In genomic region chr11:58561394-58562102, GRCh38 we compare ENCODE assay signal across 14 cellular contexts. TPM values are rescaled to one million over a fixed set of nuclear protein-coding genes. Genes with fewer than 3 reads are reported as not detected.
DNase-seq lines count a peak whose midpoint lies in the region; ATAC-seq, FAIRE-seq and TF ChIP-seq lines count a peak whose summit lies in the region.
"Had no signal": no experiment of that assay in that cellular context is flagged by ENCODE, and none has a peak within 500 bp of the region (broad histone marks: within the 10 kb centered on the region; RNA-seq: fewer than 3 reads in every experiment).

No MANE protein-coding gene starts in this region.

- H3K27ac Mint-ChIP-seq in CD4-positive, alpha-beta memory T cell = peak overlapping the region; percentile 38 to 79 (median 71)
- H3K27ac Mint-ChIP-seq: mesothelial cell of epicardium had no signal

- peak overlapping the region; percentile 15 for H3K27ac ChIP-seq in CD4-positive, alpha-beta memory T cell (ENCODE audit: low read depth, low read length)
- H3K27ac ChIP-seq in MM.1S (ENCODE audit: low read length) (peak overlapping the region; percentile 97), iPS-20b (ENCODE audit: low read length) (no peak overlapping the region), pancreas (peak overlapping the region in 2 of 4 donors; percentile 53 to 62)

- intact Hi-C loops in CD4-positive, alpha-beta memory T cell (cut with micrococcal nuclease) = loop anchor here (2.0 to 10.0 kb wide), 2 partner anchors 15 to 53 kb away; no protein-coding TSS in a partner anchor
- intact Hi-C loops in pancreas (cut with DNase I) = no loop called here
- intact Hi-C loops in Right ventricle myocardium inferior (cut with DNase I) = loop anchor here (10.0 kb wide), 1 partner anchor 233 kb away; no protein-coding TSS in a partner anchor

- peaks cover 72% of the 10 kb centered on the region for H3K4me1 ChIP-seq in CD4-positive, alpha-beta memory T cell (ENCODE audit: insufficient read depth, low read length)
- peaks cover 47% of the 10 kb centered on the region for H3K4me1 ChIP-seq in MM.1S (ENCODE audit: low read length)
- H3K4me1 ChIP-seq in iPS-20b (ENCODE audit: insufficient read depth, low read length) = no peaks in the 10 kb centered on the region
- peaks cover 0 to 35% (median 30%) of the 10 kb centered on the region in 3 donors for H3K4me1 ChIP-seq in pancreas

- H3K79me2 ChIP-seq in MM.1S (ENCODE audit: low read length) = peaks cover 94% of the 10 kb centered on the region

- H3K36me3 Mint-ChIP-seq in CD4-positive, alpha-beta memory T cell = peaks cover 30 to 56% of the 10 kb centered on the region in 2 donors
- H3K36me3 Mint-ChIP-seq: mesothelial cell of epicardium had no signal

- peak overlapping the region in 3 of 8 donors; percentile 11 to 33 (median 28) for H3K4me3 Mint-ChIP-seq in CD4-positive, alpha-beta memory T cell
- H3K4me3 Mint-ChIP-seq: activated naive CD4-positive, alpha-beta T cell treated with anti-CD3 and anti-CD28 coated beads, Interleukin-2, amount 10 ng/mL, durations not matched to agents 7 days and 5 days; mesothelial cell of epicardium had no signal

- TF ChIP-seq CTCF in MM.1S (IDR thresholded peaks at IDR 0.05; ENCODE audit: low read length) (no peak), pancreas (IDR thresholded peaks at IDR 0.05) (no peak)

- H3K9ac ChIP-seq in MM.1S (ENCODE audit: low read length) (peak overlapping the region; percentile 13; the same call in 1 of the 2 replicates), iPS-20b (ENCODE audit: low read depth, low read length) (peak overlapping the region; percentile 35; the same call in 1 of the 2 replicates)

- POLR2A ChIA-PET in CD4-positive, alpha-beta memory T cell (lab: Charles Lee; ENCODE audit: partially characterized antibody) = interaction anchor here (0.6 to 1.7 kb wide), 5 partner anchors 9 to 18 kb away, joined by 3 to 6 read pairs (median 4); no protein-coding TSS in a partner anchor

- H3K9me3 ChIP-seq in CD4-positive, alpha-beta memory T cell (ENCODE audit: control insufficient read depth in 1 of 2, low read length in 2 of 2) = no peaks in the 10 kb centered on the region
- H3K9me3 ChIP-seq in MM.1S (replicated peaks; ENCODE audit: insufficient read depth, low read length) (no peaks in the 10 kb centered on the region), iPS-20b (ENCODE audit: insufficient read depth, low read depth, low read length) (no peaks in the 10 kb centered on the region; the same call in 1 of the 2 replicates), pancreas (no peaks in the 10 kb centered on the region)

- FAIRE-seq in pancreas (lab: Jason Lieb, UNC) = no peak
- FAIRE-seq: H54 had no signal

- no peak overlapping the region for H3K4me3 ChIP-seq in CD4-positive, alpha-beta memory T cell (ENCODE audit: low read length in 2 of 2)
- H3K4me3 ChIP-seq in MM.1S (ENCODE audit: low read length) = no peak overlapping the region
- H3K4me3 ChIP-seq in iPS-20b (ENCODE audit: low read length) = no peak overlapping the region
- no peak overlapping the region for H3K4me3 ChIP-seq in pancreas

- H3K4me2 ChIP-seq in MM.1S (ENCODE audit: low read depth, low read length) = peak overlapping the region; percentile 59; the same call in 1 of the 2 replicates

- ATAC-seq in pancreas = peak; percentile 67 to 80 (median 74)
- ATAC-seq in Right ventricle myocardium inferior = no peak

- CTCF ChIA-PET in CD4-positive, alpha-beta memory T cell (lab: Charles Lee; ENCODE audit: partially characterized antibody) = interaction anchor here (0.9 to 9.4 kb wide), 4 partner anchors 17 to 37 kb away, joined by 4 to 187 read pairs (median 11); partner anchors contain the start of genes LPXN and ZFP91

- WGBS in pancreas, 2 donors = 16 to 27% methylated on average over 2 of the region's 2 CpGs

- no peak overlapping the region for H2AFZ ChIP-seq in MM.1S (ENCODE audit: low read length)

- peaks cover 34% of the 10 kb centered on the region for H3F3A ChIP-seq in MM.1S (ENCODE audit: insufficient read depth, low read length)

- H3K9me2 ChIP-seq in MM.1S (replicated peaks; ENCODE audit: insufficient read depth, low read length) = no peaks in the 10 kb centered on the region

- no peaks in the 10 kb centered on the region for H3K9me3 Mint-ChIP-seq in CD4-positive, alpha-beta memory T cell
- H3K9me3 Mint-ChIP-seq: activated naive CD4-positive, alpha-beta T cell treated with anti-CD3 and anti-CD28 coated beads, Interleukin-2, amount 10 ng/mL, durations not matched to agents 7 days and 5 days; mesothelial cell of epicardium had no signal

- H4K20me1 ChIP-seq in MM.1S (ENCODE audit: insufficient read depth, low read length) = peaks cover 19% of the 10 kb centered on the region; the same call in 1 of the 2 replicates

- H3K4me1 Mint-ChIP-seq in CD4-positive, alpha-beta memory T cell = peaks cover 48 to 78% (median 53%) of the 10 kb centered on the region in 4 donors
- H3K4me1 Mint-ChIP-seq: mesothelial cell of epicardium had no signal

- no peak for DNase-seq in CD4-positive, alpha-beta memory T cell
- no peak for DNase-seq in MM.1S
- no peak for DNase-seq in pancreas
- no peak for DNase-seq in Right ventricle myocardium inferior (ENCODE audit: missing footprints)
- DNase-seq in NCI-H2171 (lab: John Stamatoyannopoulos, UW) = no peak
- no peak for DNase-seq in effector CD8-positive, alpha-beta T cell (lab: John Stamatoyannopoulos, UW)
- DNase-seq: activated naive CD4-positive, alpha-beta T cell treated with anti-CD3 and anti-CD28 coated beads, Interleukin-2, amount 10 ng/mL, durations not matched to agents 7 days and 5 days; Kasumi-1; NCI-H2029 treated with DMSO at 0.1 percent for 48 hours; NK-92 treated with Interleukin-12 subunit alpha and Interleukin-12 subunit beta, amount 100 ng/mL, for 24 hours had no signal

- H3K36me3 ChIP-seq in CD4-positive, alpha-beta memory T cell (ENCODE audit: insufficient read depth, low read length) = peaks cover 12% of the 10 kb centered on the region
- H3K36me3 ChIP-seq in MM.1S (replicated peaks; ENCODE audit: insufficient read depth, low read length) = peaks cover 19% of the 10 kb centered on the region; the same call in 1 of the 2 replicates
- no peaks in the 10 kb centered on the region for H3K36me3 ChIP-seq in iPS-20b (ENCODE audit: insufficient read depth, low read depth, low read length)
- no peaks in the 10 kb centered on the region for H3K36me3 ChIP-seq in pancreas

- H3K27me3 ChIP-seq in CD4-positive, alpha-beta memory T cell (ENCODE audit: insufficient read depth, low read length) = no peaks in the 10 kb centered on the region
- H3K27me3 ChIP-seq in MM.1S (replicated peaks; ENCODE audit: insufficient read depth, low read length) (no peaks in the 10 kb centered on the region), iPS-20b (ENCODE audit: insufficient read depth, low read length) (no peaks in the 10 kb centered on the region), pancreas (no peaks in the 10 kb centered on the region)

- no peaks in the 10 kb centered on the region for H3K27me3 Mint-ChIP-seq in CD4-positive, alpha-beta memory T cell
- H3K27me3 Mint-ChIP-seq: activated naive CD4-positive, alpha-beta T cell treated with anti-CD3 and anti-CD28 coated beads, Interleukin-2, amount 10 ng/mL, durations not matched to agents 7 days and 5 days had no signal

RNA-seq across cellular contexts. Expression of gene LPXN, which starts 14.1 kb away (rescaled TPM):
- total RNA-seq in CD4-positive, alpha-beta memory T cell = 100 to 1,000 TPM; 138 to 147 TPM
- polyA plus RNA-seq in CD4-positive, alpha-beta memory T cell = 100 to 1,000 TPM; 251 to 281 TPM
- total RNA-seq in pancreas (10 to 100 TPM in 1 of 6 donors, 1 to 10 TPM in 5; 3.2 to 10.4 (median 5.5) TPM), Right ventricle myocardium inferior (3.9 TPM)
- 1 to 10 TPM; 4.6 to 5.1 TPM for polyA plus RNA-seq in pancreas

RNA-seq across cellular contexts. Expression of gene ZFP91, which starts 17.3 kb away (rescaled TPM):
- total RNA-seq in CD4-positive, alpha-beta memory T cell = 10 to 100 TPM; 38.0 to 38.4 TPM
- polyA plus RNA-seq in CD4-positive, alpha-beta memory T cell = 1 to 10 TPM; 3.8 to 7.3 TPM
- total RNA-seq in pancreas = 10 to 100 TPM; 14.2 to 23.0 (median 21.0) TPM
- polyA plus RNA-seq in pancreas = 10 to 100 TPM in 1 of 2 donors, 1 to 10 TPM in 1; 6.3 to 12.6 TPM
- total RNA-seq in Right ventricle myocardium inferior = 61.1 TPM

RNA-seq across cellular contexts. Expression of gene OR5B21, which starts 53.6 kb away (rescaled TPM):
- total RNA-seq in CD4-positive, alpha-beta memory T cell = under 1 TPM; 0.61 to 0.99 TPM
- not detected for polyA plus RNA-seq in CD4-positive, alpha-beta memory T cell
- total RNA-seq in pancreas (not detected), Right ventricle myocardium inferior (not detected)
- polyA plus RNA-seq in pancreas = not detected
- total RNA-seq: mesothelial cell of epicardium, SK-MEL-5 had no signal

Comparison
In these comparisons a context has a peak if more than half of its experiments do, and no peak if none do; other contexts are left out.
1. RNA of gene LPXN, which starts 14.1 kb away (total RNA-seq): 138 to 147 TPM in CD4-positive, alpha-beta memory T cell; 3.2 to 10.4 TPM in pancreas and 3.9 TPM in Right ventricle myocardium inferior (single experiment); every median in the first group is over 10 times any median in the second.
2. intact Hi-C loops: an anchor here in CD4-positive, alpha-beta memory T cell (2.0 to 10.0 kb wide) and Right ventricle myocardium inferior (10.0 kb wide); none called in pancreas.